Comparison of ENCODE assay signal across 8 cellular contexts in genomic region chr20:49888341-49889244, GRCh38. TPM values are rescaled to one million over a fixed set of nuclear protein-coding genes. Genes with fewer than 3 reads are reported as not detected.
DNase-seq lines count a peak whose midpoint lies in the region; ATAC-seq and TF ChIP-seq lines count a peak whose summit lies in the region.

No MANE protein-coding gene starts in this region.

- peak overlapping the region; percentile 77 to 87 for H3K27ac ChIP-seq in tibial artery

- H3K4me3 ChIP-seq in fibroblast of the aortic adventitia (ENCODE audit: low read depth, low read length) (no peak overlapping the region), tibial artery (no peak overlapping the region)

- ATAC-seq in HG03354 (IDR thresholded peaks at IDR 0.05; ENCODE audit: poor library complexity, severe bottlenecking, unreplicated experiment), result no peak

- H3K27me3 ChIP-seq in tibial artery, result no peaks in the 10 kb centered on the region

- peaks cover 10 to 51% (median 16%) of the 10 kb centered on the region in 3 donors for H3K36me3 ChIP-seq in tibial artery

- intact Hi-C loops in tibial artery (cut with DNase I; ENCODE audit: low total_unique reads), result loop anchor here (5.0 to 10.0 kb wide), 3 partner anchors 36 to 354 kb away; no protein-coding TSS in a partner anchor

- H3K9me3 ChIP-seq in tibial artery, result no peaks in the 10 kb centered on the region

- DNase-seq in Caki2 (ENCODE audit: low read depth), result peak; percentile 91
- DNase-seq in KBM-7, result peak; percentile 79
- peak; percentile 58 for DNase-seq in RPMI8226
- peak; percentile 27 for DNase-seq in activated effector memory CD4-positive, alpha-beta T cell treated with Interleukin-2 at 50 U/mL for 16 hours
- DNase-seq in fibroblast of the aortic adventitia (ENCODE audit: low read depth), result peak; percentile 63
- DNase-seq in nucleus accumbens (lab: John Stamatoyannopoulos, UW), result peak in 53 of 56 donors; percentile 26 to 89 (median 74)
- peak in 1 of 2 donors; percentile 72 for DNase-seq in tibial artery

- in situ Hi-C loops in Caki2 (cut with HindIII; ENCODE audit: low pct_unique_long_range_greater_than_20kb, low sequenced_read_pairs), result no loop called here
- in situ Hi-C loops in KBM-7 (cut with MboI; ENCODE audit: low pct_unique_long_range_greater_than_20kb, low sequenced_read_pairs), result loop anchor here (25.0 kb wide), 1 partner anchor 551 kb away; no protein-coding TSS in a partner anchor

- TF ChIP-seq CTCF in fibroblast of the aortic adventitia (IDR thresholded peaks at IDR 0.05; ENCODE audit: insufficient read depth, low read length), result peak; percentile 84
- TF ChIP-seq CTCF in tibial artery (IDR thresholded peaks at IDR 0.05), result peak; percentile 75 to 85

- peaks cover 0 to 44% (median 43%) of the 10 kb centered on the region in 4 donors for H3K4me1 ChIP-seq in tibial artery

RNA-seq across cellular contexts. Expression of gene SPATA2, which starts 26.7 kb away (rescaled TPM):
- total RNA-seq in Caki2 (2014; rRNA removed; shearing (Covaris generic); ENCODE audit: low replicate concordance), result 2.8 and 4.2 TPM in 2 replicates
- 1.5 and 3.4 TPM in 2 replicates for total RNA-seq in fibroblast of the aortic adventitia (ENCODE audit: low replicate concordance)

RNA-seq across cellular contexts. Expression of gene RNF114, which starts 47.6 kb away (rescaled TPM):
- 86.0 and 160 TPM in 2 replicates for total RNA-seq in Caki2 (2014; rRNA removed; shearing (Covaris generic); ENCODE audit: low replicate concordance)
- 56.4 and 114 TPM in 2 replicates for total RNA-seq in fibroblast of the aortic adventitia (ENCODE audit: low replicate concordance)
